ENCODE assay signal across 8 cellular contexts in the genomic region with DNA sequence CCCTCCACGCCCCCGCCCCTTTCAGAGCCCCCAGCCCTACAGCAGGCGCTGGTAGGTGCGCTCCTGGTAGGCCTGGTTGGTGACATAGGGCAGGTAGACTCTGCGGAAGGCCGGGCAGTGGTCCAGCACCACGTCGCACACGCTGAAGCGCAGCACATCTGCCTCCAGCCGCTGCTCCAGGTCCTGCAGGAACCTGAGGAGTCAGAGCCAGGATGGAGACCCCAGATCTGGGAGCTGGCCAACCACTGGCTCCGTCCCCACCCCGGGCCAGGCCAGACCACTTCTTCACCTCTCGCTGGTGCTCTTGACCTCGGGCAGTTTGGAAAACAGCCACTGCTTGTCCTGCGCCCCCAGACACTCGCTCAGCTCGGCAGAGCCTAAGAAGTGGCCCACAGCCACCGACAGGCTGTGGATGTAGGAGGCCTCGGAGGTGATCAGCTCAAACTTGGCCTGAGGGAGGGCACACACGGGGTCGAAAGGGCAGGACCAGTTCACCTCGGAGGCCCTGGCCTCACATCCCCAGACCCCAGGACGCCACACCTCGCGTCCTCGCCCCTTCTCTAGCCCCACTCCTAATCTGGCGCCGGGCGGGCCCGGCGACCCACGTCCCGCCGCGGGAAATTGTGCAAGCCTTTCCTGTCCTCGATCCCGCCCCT. TPM values are rescaled to one million over a fixed set of nuclear protein-coding genes. Genes with fewer than 3 reads are reported as not detected.
DNase-seq lines count a peak whose midpoint lies in the region; ATAC-seq and TF ChIP-seq lines count a peak whose summit lies in the region.

No MANE protein-coding gene starts in this region.

- H3K9me3 ChIP-seq in OCI-LY3 (ENCODE audit: insufficient read depth, low read length) (no peaks in the 10 kb centered on the region), esophagus muscularis mucosa (no peaks in the 10 kb centered on the region), parathyroid adenoma (ENCODE audit: control insufficient read depth, low read length) (no peaks in the 10 kb centered on the region)

- no peak overlapping the region for H3K27ac ChIP-seq in OCI-LY3 (ENCODE audit: low read length)
- peak overlapping the region; percentile 80 to 96 (median 92) for H3K27ac ChIP-seq in esophagus muscularis mucosa (replicated peaks in 1 of 4)
- peak overlapping the region; percentile 44 for H3K27ac ChIP-seq in parathyroid adenoma
- H3K27ac ChIP-seq in foreskin keratinocyte: no peak overlapping the region

- no peak for TF ChIP-seq CTCF in OCI-LY3 (IDR thresholded peaks at IDR 0.05; ENCODE audit: low read depth, low read length)
- no peak for TF ChIP-seq CTCF in esophagus muscularis mucosa (IDR thresholded peaks at IDR 0.05)
- TF ChIP-seq CTCF in parathyroid adenoma (IDR thresholded peaks at IDR 0.05): no peak
- no peak for TF ChIP-seq CTCF in foreskin keratinocyte (conservative IDR thresholded peaks at IDR 0.05)

- TF ChIP-seq POLR2A in esophagus muscularis mucosa (IDR thresholded peaks at IDR 0.05; ENCODE audit: low read depth): no peak

- intact Hi-C loops in esophagus muscularis mucosa (cut with DNase I): loop anchor here (5.0 kb wide), 2 partner anchors 41 to 156 kb away; no protein-coding TSS in a partner anchor

- H3K27me3 ChIP-seq in OCI-LY3 (ENCODE audit: low read depth, low read length) (no peaks in the 10 kb centered on the region), esophagus muscularis mucosa (no peaks in the 10 kb centered on the region), parathyroid adenoma (ENCODE audit: control insufficient read depth, insufficient read depth, low read length) (no peaks in the 10 kb centered on the region), foreskin keratinocyte (no peaks in the 10 kb centered on the region)

- H3K36me3 ChIP-seq in OCI-LY3 (replicated peaks; ENCODE audit: low read depth, low read length) (no peaks in the 10 kb centered on the region), esophagus muscularis mucosa (peaks cover 0 to 15% (median 4%) of the 10 kb centered on the region in 4 donors), parathyroid adenoma (ENCODE audit: control insufficient read depth, insufficient read depth, low read length) (no peaks in the 10 kb centered on the region)

- peaks cover 8% of the 10 kb centered on the region; the same call in 1 of the 2 replicates for H3K4me1 ChIP-seq in OCI-LY3 (ENCODE audit: low read length)
- peaks cover 10 to 28% (median 23%) of the 10 kb centered on the region in 4 donors for H3K4me1 ChIP-seq in esophagus muscularis mucosa
- H3K4me1 ChIP-seq in parathyroid adenoma: no peaks in the 10 kb centered on the region
- H3K4me1 ChIP-seq in foreskin keratinocyte: peaks cover 5% of the 10 kb centered on the region

- peak overlapping the region; percentile 80 for H3K4me3 ChIP-seq in OCI-LY3 (ENCODE audit: low read length)
- H3K4me3 ChIP-seq in esophagus muscularis mucosa: peak overlapping the region; percentile 54 to 67 (median 62)
- H3K4me3 ChIP-seq in parathyroid adenoma (ENCODE audit: low read depth, low read length): peak overlapping the region; percentile 39

- H3K79me2 ChIP-seq in OCI-LY3 (ENCODE audit: low read length) (no peaks in the 10 kb centered on the region), parathyroid adenoma (no peaks in the 10 kb centered on the region)

- H3K4me2 ChIP-seq in OCI-LY3 (ENCODE audit: low read length): peak overlapping the region; percentile 78
- peak overlapping the region; percentile 84 for H3K4me2 ChIP-seq in parathyroid adenoma (ENCODE audit: low read length)

- DNase-seq in esophagus muscularis mucosa (ENCODE audit: extremely low spot score) (no peak), GDM1 (lab: John Stamatoyannopoulos, UW) (no peak), foreskin keratinocyte (no peak), mucosa of gallbladder (ENCODE audit: low spot score) (no peak)

- 27% methylated on average over 11 of the region's 38 CpGs for WGBS in esophagus muscularis mucosa

- H2AFZ ChIP-seq in OCI-LY3 (ENCODE audit: low read depth, low read length): no peak overlapping the region
- H2AFZ ChIP-seq in parathyroid adenoma: no peak overlapping the region

- H3K9ac ChIP-seq in OCI-LY3 (ENCODE audit: low read length): peak overlapping the region; percentile 64
- no peak overlapping the region for H3K9ac ChIP-seq in parathyroid adenoma

- no peaks in the 10 kb centered on the region for H4K20me1 ChIP-seq in OCI-LY3 (ENCODE audit: insufficient read depth, low read length)

- no peak for TF ChIP-seq EP300 in esophagus muscularis mucosa (IDR thresholded peaks at IDR 0.05)

- ATAC-seq in GM19463 (IDR thresholded peaks at IDR 0.05; ENCODE audit: unreplicated experiment) (peak; percentile 13), GM21528 (IDR thresholded peaks at IDR 0.05; ENCODE audit: low FRiP score, unreplicated experiment) (no peak), foreskin keratinocyte (no peak)

RNA-seq across cellular contexts. Expression of a gene that starts 6.4 kb away (rescaled TPM):
- 1 to 10 TPM; 3.3 to 4.6 (median 3.9) TPM for total RNA-seq in esophagus muscularis mucosa
- total RNA-seq in foreskin keratinocyte: 10.7 and 15.3 TPM in 2 replicates
- 11.1 and 13.9 TPM in 2 replicates for polyA plus RNA-seq in foreskin keratinocyte
- 6.4 TPM for total RNA-seq in mucosa of gallbladder

RNA-seq across cellular contexts. Expression of a gene that starts 31.0 kb away (rescaled TPM):
- 10 to 100 TPM in 2 of 4 donors, 1 to 10 TPM in 2; 7.5 to 26.0 (median 12.2) TPM for total RNA-seq in esophagus muscularis mucosa
- total RNA-seq in foreskin keratinocyte: 5.1 and 5.4 TPM in 2 replicates
- polyA plus RNA-seq in foreskin keratinocyte: 3.4 and 4.1 TPM in 2 replicates
- 20.6 TPM for total RNA-seq in mucosa of gallbladder

RNA-seq across cellular contexts. Expression of a gene that starts 50.1 kb away (rescaled TPM):
- 10 to 100 TPM in 2 of 4 donors, 1 to 10 TPM in 2; 5.8 to 15.7 (median 11.3) TPM for total RNA-seq in esophagus muscularis mucosa
- 138 and 139 TPM in 2 replicates for total RNA-seq in foreskin keratinocyte
- polyA plus RNA-seq in foreskin keratinocyte: 70.5 and 77.6 TPM in 2 replicates
- 37.2 TPM for total RNA-seq in mucosa of gallbladder

Comparison
In these comparisons a context has a peak if more than half of its experiments do, and no peak if none do; other contexts are left out.
1. H3K27ac ChIP-seq: peak in esophagus muscularis mucosa (4 of 4) and parathyroid adenoma (single experiment); none in OCI-LY3 (single experiment) and foreskin keratinocyte (single experiment).
2. Peak in every context shown above with its lines, with median percentiles within 50 percentile points of each other: H3K4me3 ChIP-seq.